Comparison of ENCODE assay signal across 16 cellular contexts in the genomic region with DNA sequence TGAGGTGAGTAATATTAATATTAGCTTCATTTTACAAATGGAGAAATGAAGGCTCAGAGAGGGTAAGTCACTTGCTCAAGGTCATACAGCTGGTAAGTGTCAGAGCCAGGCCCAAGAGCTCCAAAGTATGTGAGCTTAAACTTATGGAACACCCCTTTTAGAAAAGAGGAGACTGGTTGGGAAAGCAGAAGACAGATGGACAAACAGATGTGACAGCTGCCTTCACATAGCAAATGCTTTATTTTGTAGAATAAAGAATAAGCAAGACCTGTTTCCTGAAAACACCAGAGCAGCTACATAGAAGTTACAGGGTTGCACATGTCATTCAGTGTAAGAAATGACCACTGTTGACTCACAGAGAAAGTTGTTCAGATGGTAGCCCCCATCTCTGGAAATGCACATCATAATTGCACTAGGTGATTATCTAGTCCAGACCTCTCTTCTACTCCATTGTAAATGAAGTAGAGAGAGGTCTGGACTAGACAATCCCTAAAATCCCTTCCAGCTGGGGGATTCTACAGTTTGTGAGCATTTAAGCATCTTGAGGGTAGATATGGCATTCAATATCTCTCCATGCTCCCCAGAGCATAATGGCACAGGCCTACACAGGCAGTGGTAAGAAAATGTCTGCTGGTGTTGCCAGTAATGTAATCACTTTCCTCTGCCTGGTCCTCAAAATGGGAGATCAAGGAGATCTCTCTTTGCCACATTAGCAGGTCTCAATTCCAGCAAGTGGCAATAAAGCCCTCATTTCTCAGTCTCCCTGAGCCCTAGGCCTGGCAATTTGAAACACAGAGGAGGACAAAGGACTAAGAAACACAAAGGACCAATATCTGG.
DNase-seq lines count a peak whose midpoint lies in the region; ATAC-seq and TF ChIP-seq lines count a peak whose summit lies in the region.
"Had no signal": no experiment of that assay in that cellular context is flagged by ENCODE, and none has a peak within 500 bp of the region (broad histone marks: within the 10 kb centered on the region; RNA-seq: fewer than 3 reads in every experiment).

No MANE protein-coding gene starts in this region.

- DNase-seq in DMS 273 treated with DMSO at 0.1 percent for 48 hours (lab: John Stamatoyannopoulos, UW) (peak; percentile 75), cerebellar cortex (ENCODE audit: low spot score) (peak; percentile 3), osteoblast (ENCODE audit: insufficient read length, low spot score, missing footprints) (no peak), left lung (no peak)
- no peak for DNase-seq in activated CD4-positive, alpha-beta T cell treated with anti-CD3 and anti-CD28 coated beads for 36 hours
- DNase-seq: HCEC 1CT, NCI-H1436, NCI-H2081 treated with DMSO at 0.1 percent for 48 hours, NCI-H226, PC-3 had no signal

- CTCF ChIA-PET in activated CD4-positive, alpha-beta T cell treated with anti-CD3 and anti-CD28 coated beads for 36 hours (lab: Charles Lee), result interaction anchor here (2.1 kb wide), 1 partner anchor 11 kb away, joined by 6 read pairs; no protein-coding TSS in a partner anchor

- no peaks in the 10 kb centered on the region for H3K4me1 Mint-ChIP-seq in activated CD4-positive, alpha-beta T cell treated with anti-CD3 and anti-CD28 coated beads for 36 hours

- H3K4me3 Mint-ChIP-seq in activated CD4-positive, alpha-beta T cell treated with anti-CD3 and anti-CD28 coated beads for 36 hours, result no peak overlapping the region

- H3K27ac ChIP-seq in osteoblast (ENCODE audit: low read depth, low read length) (no peak overlapping the region), left lung (no peak overlapping the region)
- H3K27ac ChIP-seq: A549, SJSA1 had no signal

- no peak overlapping the region for H3K27ac Mint-ChIP-seq in activated CD4-positive, alpha-beta T cell treated with anti-CD3 and anti-CD28 coated beads for 36 hours

- ATAC-seq in HG03520 (IDR thresholded peaks at IDR 0.05; ENCODE audit: unreplicated experiment), result no peak
- no peak for ATAC-seq in activated CD4-positive, alpha-beta T cell treated with anti-CD3 and anti-CD28 coated beads for 36 hours
- no peak for ATAC-seq in HG02763 (IDR thresholded peaks at IDR 0.05; ENCODE audit: unreplicated experiment)
- no peak for ATAC-seq in left lung
- ATAC-seq: A549, K562, PC-3 had no signal

- H3K36me3 ChIP-seq in Loucy (ENCODE audit: insufficient read depth, low read length), result no peaks in the 10 kb centered on the region
- no peaks in the 10 kb centered on the region for H3K36me3 ChIP-seq in osteoblast (ENCODE audit: insufficient read depth, low read length)
- no peaks in the 10 kb centered on the region for H3K36me3 ChIP-seq in left lung
- H3K36me3 ChIP-seq: SJSA1 had no signal

- H2AFZ ChIP-seq in Loucy (ENCODE audit: low read length), result peak overlapping the region; percentile 39; the same call in 1 of the 2 replicates
- peak overlapping the region; percentile 36 for H2AFZ ChIP-seq in osteoblast (ENCODE audit: low read length)

- no peak overlapping the region for H3K9ac ChIP-seq in Loucy (ENCODE audit: low read depth, low read length, poor library complexity, severe bottlenecking)

- H3K79me2 ChIP-seq in Loucy (ENCODE audit: insufficient read depth, low read length) (no peaks in the 10 kb centered on the region), osteoblast (ENCODE audit: insufficient read depth, low read length) (no peaks in the 10 kb centered on the region)

- H3K9me3 ChIP-seq in Loucy (ENCODE audit: insufficient read depth, low read depth, low read length) (no peaks in the 10 kb centered on the region), osteoblast (ENCODE audit: low read depth, low read length) (no peaks in the 10 kb centered on the region), left lung (no peaks in the 10 kb centered on the region)
- H3K9me3 ChIP-seq: A549, SJSA1 had no signal

- no peaks in the 10 kb centered on the region for H3K9me2 ChIP-seq in Loucy (replicated peaks; ENCODE audit: low read depth, low read length)

- peaks cover 4% of the 10 kb centered on the region for H3K4me1 ChIP-seq in Loucy (ENCODE audit: insufficient read depth, low read length, poor library complexity, severe bottlenecking)
- H3K4me1 ChIP-seq in osteoblast (ENCODE audit: insufficient read depth, low read length), result peaks cover 15% of the 10 kb centered on the region
- no peaks in the 10 kb centered on the region for H3K4me1 ChIP-seq in left lung

- POLR2A ChIA-PET in activated CD4-positive, alpha-beta T cell treated with anti-CD3 and anti-CD28 coated beads for 36 hours (lab: Charles Lee), result interaction anchor here (0.7 kb wide), 2 partner anchors 55 to 105 kb away, joined by 5 to 13 read pairs; no protein-coding TSS in a partner anchor

- H3K4me2 ChIP-seq in Loucy (ENCODE audit: low read depth, low read length, poor library complexity, severe bottlenecking), result no peak overlapping the region
- H3K4me2 ChIP-seq in osteoblast (ENCODE audit: insufficient read depth, low read length), result no peak overlapping the region
- H3K4me2 ChIP-seq: A549 had no signal

- no peaks in the 10 kb centered on the region for H3F3A ChIP-seq in Loucy (ENCODE audit: low read depth)

- no peaks in the 10 kb centered on the region for H3K27me3 Mint-ChIP-seq in activated CD4-positive, alpha-beta T cell treated with anti-CD3 and anti-CD28 coated beads for 36 hours

- no peak overlapping the region for H3K4me3 ChIP-seq in Loucy (ENCODE audit: low read length, poor library complexity, severe bottlenecking)
- H3K4me3 ChIP-seq in osteoblast (ENCODE audit: insufficient read depth, low read length), result no peak overlapping the region
- H3K4me3 ChIP-seq in left lung, result no peak overlapping the region
- H3K4me3 ChIP-seq: A549, K562, SJSA1 had no signal

- H3K27me3 ChIP-seq in Loucy (ENCODE audit: insufficient read depth, low read length, poor library complexity, severe bottlenecking) (no peaks in the 10 kb centered on the region), osteoblast (ENCODE audit: insufficient read depth, low read length) (no peaks in the 10 kb centered on the region), left lung (no peaks in the 10 kb centered on the region)
- H3K27me3 ChIP-seq: SJSA1 had no signal

- H4K20me1 ChIP-seq in Loucy (ENCODE audit: insufficient read depth, low read length, poor library complexity, severe bottlenecking) (no peaks in the 10 kb centered on the region), osteoblast (ENCODE audit: insufficient read depth, low read length) (no peaks in the 10 kb centered on the region)

- intact Hi-C loops in activated CD4-positive, alpha-beta T cell treated with anti-CD3 and anti-CD28 coated beads for 36 hours (cut with DNase I, micrococcal nuclease), result no loop called here
- intact Hi-C loops in left lung (cut with DNase I), result no loop called here

- H3K36me3 Mint-ChIP-seq in activated CD4-positive, alpha-beta T cell treated with anti-CD3 and anti-CD28 coated beads for 36 hours (ENCODE audit: low read depth), result no peaks in the 10 kb centered on the region

- no peaks in the 10 kb centered on the region for H3K9me3 Mint-ChIP-seq in activated CD4-positive, alpha-beta T cell treated with anti-CD3 and anti-CD28 coated beads for 36 hours (ENCODE audit: low read depth)

- TF ChIP-seq CTCF in Loucy (conservative IDR thresholded peaks at IDR 0.05; ENCODE audit: low read length), result no peak
- TF ChIP-seq CTCF in osteoblast (IDR thresholded peaks at IDR 0.05; ENCODE audit: extremely low read depth, low read depth, low read length), result no peak
- no peak for TF ChIP-seq CTCF in left lung (IDR thresholded peaks at IDR 0.05)

Comparison
In these comparisons a context has a peak if more than half of its experiments do, and no peak if none do; other contexts are left out.
1. DNase-seq: peak in DMS 273 treated with DMSO at 0.1 percent for 48 hours (single experiment) and cerebellar cortex (single experiment); none in osteoblast (single experiment), activated CD4-positive, alpha-beta T cell treated with anti-CD3 and anti-CD28 coated beads for 36 hours (single experiment) and left lung (0 of 2).